In genomic region chr12:11580125-11580751, GRCh38 we compare ENCODE assay signal across 8 cellular contexts.
A peak's percentile ranks its signal among the peaks of the same experiment; 100 is the strongest.
DNase-seq lines count a peak whose midpoint lies in the region; FAIRE-seq and TF ChIP-seq lines count a peak whose summit lies in the region.

No MANE protein-coding gene starts in this region.

- DNase-seq in GM04504 (ENCODE audit: low read depth) (peak; percentile 64), NOMO-1 (lab: John Stamatoyannopoulos, UW; ENCODE audit: unreplicated experiment in 2 of 2) (peak; percentile 60 to 81), esophagus squamous epithelium (lab: John Stamatoyannopoulos, UW) (no peak), skeletal muscle cell (ENCODE audit: low read depth) (peak; percentile 92), T-helper 9 cell (no peak), NCI-H146 treated with DMSO at 0.1 percent for 48 hours (lab: John Stamatoyannopoulos, UW; ENCODE audit: unreplicated experiment) (no peak), hepatocyte (ENCODE audit: low spot score) (no peak), frontal cortex (ENCODE audit: low spot score in 2 of 2) (no peak)

- no peak for FAIRE-seq in frontal cortex (lab: Jason Lieb, UNC)

- no peaks in the 10 kb centered on the region for H3K9me2 ChIP-seq in hepatocyte (replicated peaks; ENCODE audit: insufficient read depth)

- TF ChIP-seq CTCF in esophagus squamous epithelium (IDR thresholded peaks at IDR 0.05) (peak in 1 of 6 experiments; percentile 4), hepatocyte (IDR thresholded peaks at IDR 0.05; ENCODE audit: poor library complexity) (no peak)

- no peaks in the 10 kb centered on the region for H3K79me2 ChIP-seq in hepatocyte

- 7 to 24% methylated on average over 2 of the region's 2 CpGs for WGBS in esophagus squamous epithelium, 2 donors
- 69% methylated on average over 2 of the region's 2 CpGs for WGBS in hepatocyte (ENCODE audit: low lambda C conversion rate, missing lambda C conversion rate)

- TF ChIP-seq POLR2A in esophagus squamous epithelium (IDR thresholded peaks at IDR 0.05), result no peak

- intact Hi-C loops in esophagus squamous epithelium (cut with DNase I), result loop anchor here (5.0 kb wide), 1 partner anchor 452 kb away; no protein-coding TSS in a partner anchor

- H3K4me3 ChIP-seq in esophagus squamous epithelium, result no peak overlapping the region
- H3K4me3 ChIP-seq in skeletal muscle cell (ENCODE audit: low read depth, low read length), result no peak overlapping the region
- no peak overlapping the region for H3K4me3 ChIP-seq in hepatocyte

- H3K27ac ChIP-seq in esophagus squamous epithelium (peak overlapping the region; percentile 60 to 83 (median 69)), hepatocyte (no peak overlapping the region)

- H4K20me1 ChIP-seq in hepatocyte (ENCODE audit: insufficient read depth, poor library complexity, severe bottlenecking), result no peaks in the 10 kb centered on the region

- H3K4me1 ChIP-seq in esophagus squamous epithelium (peaks cover 19 to 58% (median 30%) of the 10 kb centered on the region in 3 donors), hepatocyte (ENCODE audit: insufficient read depth) (no peaks in the 10 kb centered on the region)

- H3K4me2 ChIP-seq in hepatocyte, result no peak overlapping the region

- H3K27me3 ChIP-seq in esophagus squamous epithelium (no peaks in the 10 kb centered on the region), hepatocyte (no peaks in the 10 kb centered on the region)

- H2AFZ ChIP-seq in hepatocyte, result no peak overlapping the region

- H3K36me3 ChIP-seq in esophagus squamous epithelium (no peaks in the 10 kb centered on the region), hepatocyte (replicated peaks; ENCODE audit: insufficient read depth, low read depth) (no peaks in the 10 kb centered on the region)

- no peaks in the 10 kb centered on the region for H3K9me3 ChIP-seq in esophagus squamous epithelium
- H3K9me3 ChIP-seq in hepatocyte (ENCODE audit: low read depth), result no peaks in the 10 kb centered on the region

Comparison
In these comparisons a context has a peak if more than half of its experiments do, and no peak if none do; other contexts are left out.
1. DNase-seq: peak in GM04504 (single experiment), NOMO-1 (2 of 2) and skeletal muscle cell (single experiment); none in esophagus squamous epithelium (single experiment), T-helper 9 cell (single experiment), NCI-H146 treated with DMSO at 0.1 percent for 48 hours (single experiment), hepatocyte (single experiment) and frontal cortex (0 of 2).